In the genomic region with DNA sequence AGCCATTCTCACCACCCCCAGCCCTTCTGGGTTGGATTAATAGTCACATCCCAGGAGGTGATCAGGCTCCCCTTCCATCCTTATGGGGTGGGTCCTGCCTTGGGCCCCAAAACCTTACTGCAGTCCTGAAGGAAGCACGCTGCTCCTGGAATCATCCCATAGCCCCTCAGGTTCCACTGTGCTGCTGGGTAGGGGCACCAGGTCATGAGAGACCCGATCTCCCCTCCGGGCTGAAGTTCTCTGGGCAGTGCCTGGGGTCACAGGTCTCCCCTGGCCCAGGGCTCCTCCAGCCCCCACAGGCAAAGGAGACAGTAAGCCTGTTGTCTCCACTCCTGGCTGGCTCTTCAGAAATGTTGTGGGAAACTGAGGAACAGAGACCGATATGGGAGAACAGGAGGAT, we compare ENCODE assay signal across 17 cellular contexts. TPM values are rescaled to one million over a fixed set of nuclear protein-coding genes. Genes with fewer than 3 reads are reported as not detected.
DNase-seq lines count a peak whose midpoint lies in the region; ATAC-seq and TF ChIP-seq lines count a peak whose summit lies in the region.
"Had no signal": no experiment of that assay in that cellular context is flagged by ENCODE, and none has a peak within 500 bp of the region (broad histone marks: within the 10 kb centered on the region; RNA-seq: fewer than 3 reads in every experiment).

No MANE protein-coding gene starts in this region.

- intact Hi-C loops in IMR-90 (cut with micrococcal nuclease) = no loop called here
- intact Hi-C loops in esophagus muscularis mucosa (cut with DNase I) = no loop called here
- intact Hi-C loops in stomach (cut with DNase I; ENCODE audit: low total_unique reads) = no loop called here

- H3K27ac Mint-ChIP-seq in activated naive CD8-positive, alpha-beta T cell treated with anti-CD3 and anti-CD28 coated beads, Interleukin-2, amount 10 ng/mL, durations not matched to agents 7 days and 5 days = peak overlapping the region; percentile 93
- H3K27ac Mint-ChIP-seq in activated naive CD8-positive, alpha-beta T cell treated with anti-CD3 and anti-CD28 coated beads for 36 hours = no peak overlapping the region
- H3K27ac Mint-ChIP-seq in stimulated activated naive B cell treated with anti-CD40 and anti-IgM and Interleukin-4, amounts not matched to agents 10 μg/mL and 1 μg/mL and 100 μg/mL, for 72 hours = no peak overlapping the region

- peaks cover 24% of the 10 kb centered on the region for H3K4me1 Mint-ChIP-seq in activated naive CD8-positive, alpha-beta T cell treated with anti-CD3 and anti-CD28 coated beads, Interleukin-2, amount 10 ng/mL, durations not matched to agents 7 days and 5 days
- peaks cover 27% of the 10 kb centered on the region for H3K4me1 Mint-ChIP-seq in activated naive CD8-positive, alpha-beta T cell treated with anti-CD3 and anti-CD28 coated beads for 36 hours
- peaks cover 19 to 21% of the 10 kb centered on the region in 2 donors for H3K4me1 Mint-ChIP-seq in stimulated activated naive B cell treated with anti-CD40 and anti-IgM and Interleukin-4, amounts not matched to agents 10 μg/mL and 1 μg/mL and 100 μg/mL, for 72 hours

- H3K14ac ChIP-seq in IMR-90 (replicated peaks; ENCODE audit: low read depth, low read length) = no peak overlapping the region

- H3K27me3 ChIP-seq in IMR-90 (ENCODE audit: control insufficient read depth, insufficient read depth, low read length) (no peaks in the 10 kb centered on the region), esophagus muscularis mucosa (no peaks in the 10 kb centered on the region), mesendoderm (ENCODE audit: insufficient read depth, low read length, poor library complexity) (no peaks in the 10 kb centered on the region), stomach (no peaks in the 10 kb centered on the region)

- H3K79me2 ChIP-seq in mesendoderm (ENCODE audit: control insufficient read depth, insufficient read depth, low read length) = no peaks in the 10 kb centered on the region

- TF ChIP-seq EP300 in esophagus muscularis mucosa (IDR thresholded peaks at IDR 0.05) (no peak), stomach (IDR thresholded peaks at IDR 0.05) (no peak)

- H2AFZ ChIP-seq in IMR-90 (replicated peaks; ENCODE audit: low read length, poor library complexity) = no peak overlapping the region

- DNase-seq in activated naive CD8-positive, alpha-beta T cell treated with anti-CD3 and anti-CD28 coated beads, Interleukin-2, amount 10 ng/mL, durations not matched to agents 7 days and 5 days = no peak
- DNase-seq in activated naive CD8-positive, alpha-beta T cell treated with anti-CD3 and anti-CD28 coated beads for 36 hours = no peak
- no peak for DNase-seq in IMR-90
- peak; percentile 66 for DNase-seq in esophagus muscularis mucosa (ENCODE audit: extremely low spot score)
- DNase-seq in stimulated activated naive B cell treated with anti-CD40 and anti-IgM and Interleukin-4, amounts not matched to agents 10 μg/mL and 1 μg/mL and 100 μg/mL, for 72 hours = no peak
- no peak for DNase-seq in mesendoderm
- DNase-seq in stomach = no peak
- DNase-seq: DMS 273 treated with DMSO at 0.1 percent for 48 hours, GOT3, Kasumi-1, NCI-H187 treated with DMSO at 0.1 percent for 48 hours, NCI-H2171, NCI-H446 treated with DMSO at 0.1 percent for 48 hours, SIG-M5 had no signal

- CTCF ChIA-PET in IMR-90 (lab: Yijun Ruan, JAX) = no interaction called here

- H3K9me1 ChIP-seq in IMR-90 (ENCODE audit: insufficient read depth, low read length) = no peaks in the 10 kb centered on the region

- no peak overlapping the region for H3K4me3 Mint-ChIP-seq in activated naive CD8-positive, alpha-beta T cell treated with anti-CD3 and anti-CD28 coated beads, Interleukin-2, amount 10 ng/mL, durations not matched to agents 7 days and 5 days
- H3K4me3 Mint-ChIP-seq in activated naive CD8-positive, alpha-beta T cell treated with anti-CD3 and anti-CD28 coated beads for 36 hours = no peak overlapping the region
- peak overlapping the region; percentile 83 to 92 for H3K4me3 Mint-ChIP-seq in stimulated activated naive B cell treated with anti-CD40 and anti-IgM and Interleukin-4, amounts not matched to agents 10 μg/mL and 1 μg/mL and 100 μg/mL, for 72 hours

- TF ChIP-seq CTCF in IMR-90 (conservative IDR thresholded peaks at IDR 0.05; ENCODE audit: low read depth, low read length) (no peak), esophagus muscularis mucosa (IDR thresholded peaks at IDR 0.05) (no peak), stomach (IDR thresholded peaks at IDR 0.05) (no peak)

- no TSS peak for BruUV-seq in IMR-90 (replicated peaks; lab: Mats Ljungman, UMichigan)

- TF ChIP-seq RAD21 in IMR-90 (IDR thresholded peaks at IDR 0.05; ENCODE audit: low read length) = no peak

- no peak overlapping the region for H3K4ac ChIP-seq in IMR-90 (ENCODE audit: low read depth, low read length)
- no peak overlapping the region for H3K4ac ChIP-seq in mesendoderm (ENCODE audit: low read depth, low read length)

- H4K91ac ChIP-seq in IMR-90 (ENCODE audit: insufficient read depth, low read depth, low read length) = no peak overlapping the region

- no peaks in the 10 kb centered on the region for H3K79me1 ChIP-seq in IMR-90 (ENCODE audit: low read depth in 1 of 2, low read length in 2 of 2)
- no peaks in the 10 kb centered on the region for H3K79me1 ChIP-seq in mesendoderm (ENCODE audit: low read length)

- H3K18ac ChIP-seq in IMR-90 (ENCODE audit: low read depth, low read length) (no peak overlapping the region), mesendoderm (ENCODE audit: low read length) (no peak overlapping the region)

- H3K27ac ChIP-seq in IMR-90 (ENCODE audit: insufficient read depth, low read length) = no peak overlapping the region
- no peak overlapping the region for H3K27ac ChIP-seq in esophagus muscularis mucosa (replicated peaks in 1 of 4)
- no peak overlapping the region for H3K27ac ChIP-seq in mesendoderm (ENCODE audit: low read depth, low read length)
- H3K27ac ChIP-seq in stomach = no peak overlapping the region
- H3K27ac ChIP-seq: A549 had no signal

- H3K9ac ChIP-seq in IMR-90 (ENCODE audit: low read depth, low read length) (no peak overlapping the region), mesendoderm (ENCODE audit: low read length) (no peak overlapping the region)

- H3K4me1 ChIP-seq in IMR-90 (ENCODE audit: control insufficient read depth, insufficient read depth, low read length) = peaks cover 6% of the 10 kb centered on the region; the same call in 1 of the 2 replicates
- peaks cover 3 to 19% (median 16%) of the 10 kb centered on the region in 4 donors for H3K4me1 ChIP-seq in esophagus muscularis mucosa
- H3K4me1 ChIP-seq in mesendoderm (ENCODE audit: control insufficient read depth, low read depth, low read length) = no peaks in the 10 kb centered on the region
- peaks cover 5 to 25% (median 13%) of the 10 kb centered on the region in 4 donors for H3K4me1 ChIP-seq in stomach
- H3K4me1 ChIP-seq: A549 had no signal

- no peaks in the 10 kb centered on the region for H3K9me3 Mint-ChIP-seq in activated naive CD8-positive, alpha-beta T cell treated with anti-CD3 and anti-CD28 coated beads, Interleukin-2, amount 10 ng/mL, durations not matched to agents 7 days and 5 days
- H3K9me3 Mint-ChIP-seq in activated naive CD8-positive, alpha-beta T cell treated with anti-CD3 and anti-CD28 coated beads for 36 hours = no peaks in the 10 kb centered on the region
- no peaks in the 10 kb centered on the region for H3K9me3 Mint-ChIP-seq in stimulated activated naive B cell treated with anti-CD40 and anti-IgM and Interleukin-4, amounts not matched to agents 10 μg/mL and 1 μg/mL and 100 μg/mL, for 72 hours

- no peak overlapping the region for H3K23ac ChIP-seq in IMR-90 (ENCODE audit: low read depth, low read length)
- no peak overlapping the region for H3K23ac ChIP-seq in mesendoderm (ENCODE audit: low read length)

- H4K20me1 ChIP-seq in IMR-90 (ENCODE audit: insufficient read depth, low read length) = no peaks in the 10 kb centered on the region

- peak overlapping the region; percentile 5 for H4K5ac ChIP-seq in IMR-90 (ENCODE audit: low read depth, low read length)
- H4K5ac ChIP-seq in mesendoderm (ENCODE audit: low read length) = no peak overlapping the region

- POLR2A ChIA-PET in activated naive CD8-positive, alpha-beta T cell treated with anti-CD3 and anti-CD28 coated beads, Interleukin-2, amount 10 ng/mL, durations not matched to agents 7 days and 5 days (lab: Charles Lee) = no interaction called here
- POLR2A ChIA-PET in IMR-90 (lab: Charles Lee; ENCODE audit: unreplicated experiment) = no interaction called here

- no peaks in the 10 kb centered on the region for H3K36me3 ChIP-seq in IMR-90 (ENCODE audit: control insufficient read depth, insufficient read depth, low read length)
- no peaks in the 10 kb centered on the region for H3K36me3 ChIP-seq in esophagus muscularis mucosa
- H3K36me3 ChIP-seq in mesendoderm (ENCODE audit: control insufficient read depth, insufficient read depth, low read length) = no peaks in the 10 kb centered on the region
- no peaks in the 10 kb centered on the region for H3K36me3 ChIP-seq in stomach

- H3K27me3 Mint-ChIP-seq in activated naive CD8-positive, alpha-beta T cell treated with anti-CD3 and anti-CD28 coated beads, Interleukin-2, amount 10 ng/mL, durations not matched to agents 7 days and 5 days = no peaks in the 10 kb centered on the region
- peaks cover 2% of the 10 kb centered on the region for H3K27me3 Mint-ChIP-seq in activated naive CD8-positive, alpha-beta T cell treated with anti-CD3 and anti-CD28 coated beads for 36 hours
- H3K27me3 Mint-ChIP-seq in stimulated activated naive B cell treated with anti-CD40 and anti-IgM and Interleukin-4, amounts not matched to agents 10 μg/mL and 1 μg/mL and 100 μg/mL, for 72 hours = no peaks in the 10 kb centered on the region

- H3K56ac ChIP-seq in IMR-90 (ENCODE audit: extremely low read depth, insufficient read depth, low read length) (no peak overlapping the region), mesendoderm (ENCODE audit: low read length) (no peak overlapping the region)

- no peak for TF ChIP-seq POLR2A in IMR-90 (IDR thresholded peaks at IDR 0.05; ENCODE audit: low read depth, low read length)
- no peak for TF ChIP-seq POLR2A in esophagus muscularis mucosa (IDR thresholded peaks at IDR 0.05; ENCODE audit: low read depth)
- no peak for TF ChIP-seq POLR2A in stomach (IDR thresholded peaks at IDR 0.05)

- peaks cover 1% of the 10 kb centered on the region for H3K36me3 Mint-ChIP-seq in activated naive CD8-positive, alpha-beta T cell treated with anti-CD3 and anti-CD28 coated beads, Interleukin-2, amount 10 ng/mL, durations not matched to agents 7 days and 5 days
- H3K36me3 Mint-ChIP-seq in activated naive CD8-positive, alpha-beta T cell treated with anti-CD3 and anti-CD28 coated beads for 36 hours = no peaks in the 10 kb centered on the region
- H3K36me3 Mint-ChIP-seq in stimulated activated naive B cell treated with anti-CD40 and anti-IgM and Interleukin-4, amounts not matched to agents 10 μg/mL and 1 μg/mL and 100 μg/mL, for 72 hours = no peaks in the 10 kb centered on the region

- H2AK5ac ChIP-seq in IMR-90 (ENCODE audit: low read depth, low read length) = no peak overlapping the region
- no peak overlapping the region for H2AK5ac ChIP-seq in mesendoderm (ENCODE audit: low read length)

- H3K4me3 ChIP-seq in IMR-90 (ENCODE audit: insufficient read depth, low read depth, low read length) = no peak overlapping the region
- no peak overlapping the region for H3K4me3 ChIP-seq in esophagus muscularis mucosa
- H3K4me3 ChIP-seq in mesendoderm (ENCODE audit: low read length) = no peak overlapping the region
- no peak overlapping the region for H3K4me3 ChIP-seq in stomach
- H3K4me3 ChIP-seq: A549 had no signal

- in situ Hi-C loops in IMR-90 (cut with MboI; ENCODE audit: low sequenced_read_pairs) = no loop called here

- H3K9me3 ChIP-seq in IMR-90 (ENCODE audit: control insufficient read depth, insufficient read depth, low read length) (no peaks in the 10 kb centered on the region), esophagus muscularis mucosa (no peaks in the 10 kb centered on the region), stomach (no peaks in the 10 kb centered on the region)
- H3K9me3 ChIP-seq: A549 had no signal

- H2BK120ac ChIP-seq in IMR-90 (ENCODE audit: low read depth, low read length) (no peak overlapping the region), mesendoderm (ENCODE audit: low read depth, low read length) (no peak overlapping the region)

- H2AK9ac ChIP-seq in IMR-90 (replicated peaks; ENCODE audit: low read depth, low read length, poor library complexity) = no peak overlapping the region

- no peak for ATAC-seq in activated naive CD8-positive, alpha-beta T cell treated with anti-CD3 and anti-CD28 coated beads, Interleukin-2, amount 10 ng/mL, durations not matched to agents 7 days and 5 days (ENCODE audit: low read depth)
- ATAC-seq in IMR-90 (ENCODE audit: low read depth) (no peak), HG02623 (IDR thresholded peaks at IDR 0.05; ENCODE audit: unreplicated experiment) (no peak)
- ATAC-seq in stimulated activated naive B cell treated with anti-CD40 and anti-IgM and Interleukin-4, amounts not matched to agents 10 μg/mL and 1 μg/mL and 100 μg/mL, for 72 hours (replicated peaks) = no peak
- ATAC-seq: A549 had no signal

- H2BK20ac ChIP-seq in IMR-90 (ENCODE audit: low read depth, low read length) = no peak overlapping the region

- WGBS in IMR-90 (ENCODE audit: extremely low coverage in 2 of 2, insufficient read length in 1 of 2), 2 experiments = no CpG with 5 or more reads among the region's 4 CpGs
- WGBS in esophagus muscularis mucosa = 82% methylated on average over 4 of the region's 4 CpGs
- no CpG with 5 or more reads among the region's 4 CpGs for WGBS in mesendoderm (ENCODE audit: extremely low coverage, insufficient coverage, low lambda C conversion rate)
- 78 to 95% (median 94%) methylated on average over 4 of the region's 4 CpGs for WGBS in stomach, 5 donors

- dilution Hi-C loops in IMR-90 (cut with HindIII; ENCODE audit: low sequenced_read_pairs, unreplicated experiment) = no loop called here

- H2BK5ac ChIP-seq in IMR-90 (ENCODE audit: low read depth, low read length, poor library complexity, severe bottlenecking) = no peak overlapping the region
- H2BK5ac ChIP-seq in mesendoderm (ENCODE audit: low read length) = no peak overlapping the region

- H2BK15ac ChIP-seq in IMR-90 (ENCODE audit: low read depth, low read length) (no peak overlapping the region), mesendoderm (replicated peaks; ENCODE audit: low read depth) (no peak overlapping the region)

- H3K4me2 ChIP-seq in IMR-90 (ENCODE audit: low read depth, low read length) (no peak overlapping the region), mesendoderm (ENCODE audit: low read length) (no peak overlapping the region)

- H4K8ac ChIP-seq in IMR-90 (ENCODE audit: low read depth in 2 of 2, low read length in 2 of 2) (no peak overlapping the region; a peak in 1 of 4 replicates), mesendoderm (ENCODE audit: low read depth, low read length) (no peak overlapping the region)

RNA-seq across cellular contexts. Expression of a gene that starts 54.2 kb away (rescaled TPM):
- total RNA-seq in activated naive CD8-positive, alpha-beta T cell treated with anti-CD3 and anti-CD28 coated beads, Interleukin-2, amount 10 ng/mL, durations not matched to agents 7 days and 5 days = not detected
- total RNA-seq in activated naive CD8-positive, alpha-beta T cell treated with anti-CD3 and anti-CD28 coated beads for 36 hours = not detected
- total RNA-seq in IMR-90 (2012; rRNA removed) (not detected in 2 replicates), esophagus muscularis mucosa (not detected), stomach (not detected)
- polyA plus RNA-seq in IMR-90 (2012; rRNA removed) (not detected in 2 replicates), stomach (not detected)
- polyA plus RNA-seq in IMR-90 (2012; cell fraction: cytosol; rRNA removed) = not detected in 2 replicates
- not detected in 2 replicates for polyA plus RNA-seq in IMR-90 (2012; cell fraction: nucleus; rRNA removed; ENCODE audit: low replicate concordance)
- not detected for polyA plus RNA-seq in mesendoderm (2013, experiment 1 of 2)
- polyA plus RNA-seq in mesendoderm (2013, experiment 2 of 2) = not detected
- total RNA-seq: Daoy had no signal
- polyA plus RNA-seq: A549 had no signal

Comparison
In these comparisons a context has a peak if more than half of its experiments do, and no peak if none do; other contexts are left out.
1. H3K4me3 Mint-ChIP-seq: peak in stimulated activated naive B cell treated with anti-CD40 and anti-IgM and Interleukin-4, amounts not matched to agents 10 μg/mL and 1 μg/mL and 100 μg/mL, for 72 hours (2 of 2); none in activated naive CD8-positive, alpha-beta T cell treated with anti-CD3 and anti-CD28 coated beads, Interleukin-2, amount 10 ng/mL, durations not matched to agents 7 days and 5 days (single experiment) and activated naive CD8-positive, alpha-beta T cell treated with anti-CD3 and anti-CD28 coated beads for 36 hours (single experiment).